ENCODE assay signal across 22 cellular contexts in genomic region chr9:69283003-69283402, GRCh38. TPM values are rescaled to one million over a fixed set of nuclear protein-coding genes. Genes with fewer than 3 reads are reported as not detected.
A peak's percentile ranks its signal among the peaks of the same experiment; 100 is the strongest.
DNase-seq lines count a peak whose midpoint lies in the region; ATAC-seq and TF ChIP-seq lines count a peak whose summit lies in the region.
"Had no signal": no experiment of that assay in that cellular context is flagged by ENCODE, and none has a peak within 500 bp of the region (broad histone marks: within the 10 kb centered on the region; RNA-seq: fewer than 3 reads in every experiment).

No MANE protein-coding gene starts in this region.

- peak overlapping the region; percentile 3 to 91 (median 71) for H3K27ac Mint-ChIP-seq in H9
- no peak overlapping the region for H3K27ac Mint-ChIP-seq in CD8-positive, alpha-beta memory T cell
- H3K27ac Mint-ChIP-seq in CD8-positive, alpha-beta T cell = no peak overlapping the region
- H3K27ac Mint-ChIP-seq: CD4-positive, CD25-positive, alpha-beta regulatory T cell had no signal

- no peaks in the 10 kb centered on the region for H3K27me3 Mint-ChIP-seq in H9 (ENCODE audit: low read depth)
- H3K27me3 Mint-ChIP-seq in CD8-positive, alpha-beta memory T cell = peaks cover 10 to 37% of the 10 kb centered on the region in 2 donors
- peaks cover 21% of the 10 kb centered on the region for H3K27me3 Mint-ChIP-seq in CD8-positive, alpha-beta T cell (ENCODE audit: low read depth)

- H3K4me1 Mint-ChIP-seq in H9 = peaks cover 53 to 55% of the 10 kb centered on the region in 2 experiments
- H3K4me1 Mint-ChIP-seq in CD8-positive, alpha-beta memory T cell = no peaks in the 10 kb centered on the region
- H3K4me1 Mint-ChIP-seq in CD8-positive, alpha-beta T cell (ENCODE audit: low read depth) = no peaks in the 10 kb centered on the region

- H3K36me3 ChIP-seq in iPS-20b (ENCODE audit: insufficient read depth, low read depth, low read length) (no peaks in the 10 kb centered on the region), thyroid gland (no peaks in the 10 kb centered on the region)
- H3K36me3 ChIP-seq in CD8-positive, alpha-beta memory T cell (ENCODE audit: insufficient read depth, low read length) = no peaks in the 10 kb centered on the region
- H3K36me3 ChIP-seq in CD8-positive, alpha-beta T cell (ENCODE audit: insufficient read depth, low read length) = no peaks in the 10 kb centered on the region

- H3K4me1 ChIP-seq in H9 (ENCODE audit: insufficient read depth, low read length) (no peaks in the 10 kb centered on the region; the same call in 1 of the 2 replicates), iPS-20b (ENCODE audit: insufficient read depth, low read length) (peaks cover 7% of the 10 kb centered on the region; the same call in 1 of the 2 replicates), thyroid gland (peaks cover 8 to 11% of the 10 kb centered on the region in 2 donors)
- H3K4me1 ChIP-seq in CD8-positive, alpha-beta memory T cell (ENCODE audit: insufficient read depth, low read length) = no peaks in the 10 kb centered on the region
- H3K4me1 ChIP-seq in CD8-positive, alpha-beta T cell (ENCODE audit: insufficient read depth, low read length) = no peaks in the 10 kb centered on the region
- H3K4me1 ChIP-seq: Caco-2 had no signal

- no peak overlapping the region for H3K23ac ChIP-seq in H9 (ENCODE audit: insufficient read length, low read depth, low read length)

- H3K4me3 ChIP-seq in iPS-20b (ENCODE audit: low read length) (peak overlapping the region; percentile 23; the same call in 1 of the 2 replicates), thyroid gland (replicated peaks in 1 of 3) (no peak overlapping the region)
- no peak overlapping the region for H3K4me3 ChIP-seq in CD8-positive, alpha-beta memory T cell (ENCODE audit: low read length)
- H3K4me3 ChIP-seq in CD8-positive, alpha-beta T cell (ENCODE audit: low read depth, low read length) = no peak overlapping the region
- H3K4me3 ChIP-seq: GM12878 had no signal

- TF ChIP-seq POLR2A in thyroid gland (IDR thresholded peaks at IDR 0.05) = no peak

- H4K20me1 ChIP-seq in H9 (ENCODE audit: control insufficient read depth, insufficient read depth, insufficient read length) = no peaks in the 10 kb centered on the region

- no peak overlapping the region for H2BK5ac ChIP-seq in H9 (ENCODE audit: insufficient read length, low read length)

- peaks cover 23 to 26% of the 10 kb centered on the region in 2 experiments for H3K9me3 Mint-ChIP-seq in H9
- peaks cover 6 to 13% (median 8%) of the 10 kb centered on the region in 5 donors for H3K9me3 Mint-ChIP-seq in CD8-positive, alpha-beta memory T cell
- no peaks in the 10 kb centered on the region for H3K9me3 Mint-ChIP-seq in CD8-positive, alpha-beta T cell

- H3K4me3 Mint-ChIP-seq in H9 = peak overlapping the region; percentile 2 to 5; a peak in 1 of 5 replicates
- H3K4me3 Mint-ChIP-seq in CD8-positive, alpha-beta memory T cell = no peak overlapping the region
- no peak overlapping the region for H3K4me3 Mint-ChIP-seq in CD8-positive, alpha-beta T cell
- H3K4me3 Mint-ChIP-seq: CD4-positive, CD25-positive, alpha-beta regulatory T cell had no signal

- no peak for TF ChIP-seq CTCF in H9 (conservative IDR thresholded peaks at IDR 0.05)
- TF ChIP-seq CTCF in thyroid gland (IDR thresholded peaks at IDR 0.05) = no peak
- TF ChIP-seq CTCF in CD8-positive, alpha-beta T cell (IDR thresholded peaks at IDR 0.05) = no peak

- H4K91ac ChIP-seq in H9 (ENCODE audit: insufficient read length, low read depth, low read length) = no peak overlapping the region

- no peak overlapping the region for H3K4ac ChIP-seq in H9 (ENCODE audit: low read depth, low read length)

- H3K9ac ChIP-seq in H9 (ENCODE audit: extremely low read depth, insufficient read length, low read length) = no peak overlapping the region
- no peak overlapping the region for H3K9ac ChIP-seq in iPS-20b (ENCODE audit: low read depth, low read length)

- H3K4me2 ChIP-seq in H9 (ENCODE audit: insufficient read depth, insufficient read length, low read length) = no peak overlapping the region

- H3K79me2 ChIP-seq in H9 (ENCODE audit: insufficient read depth, low read length) = no peaks in the 10 kb centered on the region

- no peak overlapping the region for H3K18ac ChIP-seq in H9 (ENCODE audit: insufficient read length, low read depth, low read length)

- no peaks in the 10 kb centered on the region for H3K9me3 ChIP-seq in H9 (ENCODE audit: control insufficient read depth, low read depth, low read length)
- H3K9me3 ChIP-seq in iPS-20b (ENCODE audit: insufficient read depth, low read depth, low read length) = peaks cover 4% of the 10 kb centered on the region; the same call in 1 of the 2 replicates
- H3K9me3 ChIP-seq in thyroid gland = no peaks in the 10 kb centered on the region
- H3K9me3 ChIP-seq in CD8-positive, alpha-beta memory T cell (ENCODE audit: low read length) = no peaks in the 10 kb centered on the region
- no peaks in the 10 kb centered on the region for H3K9me3 ChIP-seq in CD8-positive, alpha-beta T cell (ENCODE audit: low read length)
- H3K9me3 ChIP-seq: Caco-2 had no signal

- CTCF ChIA-PET in CD8-positive, alpha-beta memory T cell (lab: Charles Lee) = no interaction called here
- CTCF ChIA-PET in CD8-positive, alpha-beta T cell (lab: Charles Lee) = no interaction called here

- H3K36me3 Mint-ChIP-seq in H9 (ENCODE audit: insufficient read depth in 1 of 3, low read depth in 3 of 3) = peaks cover 9 to 35% (median 9%) of the 10 kb centered on the region in 3 experiments
- H3K36me3 Mint-ChIP-seq in CD8-positive, alpha-beta memory T cell = no peaks in the 10 kb centered on the region
- H3K36me3 Mint-ChIP-seq in CD8-positive, alpha-beta T cell = no peaks in the 10 kb centered on the region
- H3K36me3 Mint-ChIP-seq: CD4-positive, CD25-positive, alpha-beta regulatory T cell had no signal

- ATAC-seq in HG03342 (IDR thresholded peaks at IDR 0.05; ENCODE audit: unreplicated experiment) = no peak
- ATAC-seq in CD8-positive, alpha-beta T cell = no peak
- ATAC-seq: GM12878, Panc1, SK-N-SH treated with all-trans-retinoic acid at 6 μM for 48 hours had no signal

- H3K14ac ChIP-seq in H9 (ENCODE audit: insufficient read depth, low read length) = no peak overlapping the region

- no peak overlapping the region for H2BK15ac ChIP-seq in H9 (ENCODE audit: low read depth, low read length)

- no CpG with 5 or more reads among the region's 2 CpGs for WGBS in H9 (ENCODE audit: extremely low coverage, insufficient read length, low lambda C conversion rate)
- 30 to 41% methylated on average over 2 of the region's 2 CpGs for WGBS in thyroid gland, 2 donors

- intact Hi-C loops in thyroid gland (cut with DNase I) = no loop called here
- intact Hi-C loops in CD8-positive, alpha-beta T cell (cut with DNase I, micrococcal nuclease) = no loop called here

- H3K27ac ChIP-seq in H9 (ENCODE audit: insufficient read length, low read depth, low read length) (peak overlapping the region; percentile 62), iPS-20b (ENCODE audit: low read length) (no peak overlapping the region), thyroid gland (peak overlapping the region in 2 of 3 donors; percentile 40 to 59)
- no peak overlapping the region for H3K27ac ChIP-seq in CD8-positive, alpha-beta memory T cell (ENCODE audit: low read depth, low read length)
- H3K27ac ChIP-seq in CD8-positive, alpha-beta T cell (ENCODE audit: low read depth, low read length) = no peak overlapping the region

- H2AK5ac ChIP-seq in H9 (ENCODE audit: insufficient read length, low read length) = no peak overlapping the region

- H2BK120ac ChIP-seq in H9 (ENCODE audit: low read depth, low read length, poor library complexity, severe bottlenecking) = no peak overlapping the region

- H2BK12ac ChIP-seq in H9 (ENCODE audit: insufficient read length, low read depth, low read length) = no peak overlapping the region

- DNase-seq in H9 = no peak
- DNase-seq in dermis blood vessel endothelial cell = peak; percentile 8
- no peak for DNase-seq in thyroid gland
- no peak for DNase-seq in CD8-positive, alpha-beta memory T cell
- no peak for DNase-seq in CD8-positive, alpha-beta T cell
- DNase-seq: Caco-2; CD4-positive, CD25-positive, alpha-beta regulatory T cell; DMS 273 treated with DMSO at 0.1 percent for 48 hours; DND-41; Karpas-422; NCI-H1417; NCI-H187; NCI-H2107; NCI-H226; NCI-H524; NCI-H774; NK-92 treated with Interleukin-12 subunit alpha and Interleukin-12 subunit beta, amount 100 ng/mL, for 24 hours had no signal

- no peaks in the 10 kb centered on the region for H3K79me1 ChIP-seq in H9 (ENCODE audit: insufficient read depth, low read depth, low read length, poor library complexity, severe bottlenecking)

- no peak overlapping the region for H2AFZ ChIP-seq in H9 (ENCODE audit: low read length)

- no peak overlapping the region for H3K56ac ChIP-seq in H9 (ENCODE audit: insufficient read length, low read depth, low read length)

- H3T11ph ChIP-seq in H9 (ENCODE audit: low read length) = no peak overlapping the region

- POLR2A ChIA-PET in CD8-positive, alpha-beta memory T cell (lab: Charles Lee) = no interaction called here
- POLR2A ChIA-PET in CD8-positive, alpha-beta T cell (lab: Charles Lee) = no interaction called here

- no peak overlapping the region for H2BK20ac ChIP-seq in H9 (ENCODE audit: low read depth, low read length, poor library complexity, severe bottlenecking)

- no peak overlapping the region for H4K8ac ChIP-seq in H9 (replicated peaks; ENCODE audit: insufficient read length, low read depth, low read length)

- no peak overlapping the region for H4K5ac ChIP-seq in H9 (ENCODE audit: insufficient read length, low read depth, low read length)

- H3K27me3 ChIP-seq in H9 (ENCODE audit: insufficient read depth, low read length) (no peaks in the 10 kb centered on the region), iPS-20b (ENCODE audit: insufficient read depth, low read length) (no peaks in the 10 kb centered on the region), thyroid gland (no peaks in the 10 kb centered on the region)
- H3K27me3 ChIP-seq in CD8-positive, alpha-beta memory T cell (ENCODE audit: insufficient read depth, low read length, poor library complexity, severe bottlenecking) = no peaks in the 10 kb centered on the region
- no peaks in the 10 kb centered on the region for H3K27me3 ChIP-seq in CD8-positive, alpha-beta T cell (ENCODE audit: insufficient read depth, low read length)

- H3K23me2 ChIP-seq in H9 (ENCODE audit: insufficient read length, low read depth, low read length, poor library complexity, severe bottlenecking) = no peaks in the 10 kb centered on the region

RNA-seq across cellular contexts. Expression of gene ENTREP1, which starts 42.0 kb away (rescaled TPM):
- total RNA-seq in H9 (2021) (21.3 and 21.8 TPM in 2 replicates), dermis blood vessel endothelial cell (6.6 and 8.0 TPM in 2 replicates), thyroid gland (100 to 1,000 TPM in 3 of 4 donors, 10 to 100 TPM in 1; 88.1 to 127 (median 117) TPM)
- total RNA-seq in CD8-positive, alpha-beta memory T cell = not detected
- not detected for polyA plus RNA-seq in CD8-positive, alpha-beta memory T cell
- total RNA-seq in CD8-positive, alpha-beta T cell = not detected
- total RNA-seq: Caco-2; CD4-positive, CD25-positive, alpha-beta regulatory T cell; GM12878 had no signal
- polyA plus RNA-seq: CD4-positive, CD25-positive, alpha-beta regulatory T cell; GM12878 had no signal

Comparison
In these comparisons a context has a peak if more than half of its experiments do, and no peak if none do; other contexts are left out.
1. H3K27ac ChIP-seq: peak in H9 (single experiment) and thyroid gland (2 of 3); none in iPS-20b (single experiment), CD8-positive, alpha-beta memory T cell (single experiment) and CD8-positive, alpha-beta T cell (single experiment).
2. H3K27ac Mint-ChIP-seq: peak in H9 (3 of 3); none in CD8-positive, alpha-beta memory T cell (0 of 8) and CD8-positive, alpha-beta T cell (single experiment).
3. H3K4me3 Mint-ChIP-seq: peak in H9 (2 of 2); none in CD8-positive, alpha-beta memory T cell (0 of 7) and CD8-positive, alpha-beta T cell (single experiment).